20 cellular contexts compared by ENCODE assay signal in the genomic region with DNA sequence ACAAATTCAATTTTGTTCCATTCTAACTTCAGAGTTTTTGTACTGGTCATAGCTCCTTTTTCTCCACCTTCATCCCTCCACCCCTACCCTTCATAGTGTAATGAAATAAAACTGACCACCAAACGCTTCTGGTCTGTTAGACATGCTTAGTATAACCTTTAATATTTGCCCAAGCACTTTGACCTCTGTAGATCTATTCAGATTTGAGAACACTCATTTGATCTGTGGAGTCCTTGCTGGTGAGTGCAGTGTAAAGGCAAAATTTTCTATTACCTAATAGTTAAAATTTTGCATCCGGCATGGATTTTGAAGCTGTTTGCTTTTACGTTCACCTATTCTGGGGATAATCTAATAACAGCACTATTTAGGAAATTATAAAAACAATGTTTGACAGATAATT. TPM values are rescaled to one million over a fixed set of nuclear protein-coding genes. Genes with fewer than 3 reads are reported as not detected.
"Had no signal": no experiment of that assay in that cellular context is flagged by ENCODE, and none has a peak within 500 bp of the region (broad histone marks: within the 10 kb centered on the region; RNA-seq: fewer than 3 reads in every experiment).

No MANE protein-coding gene starts in this region.

- H3K36me3 ChIP-seq: left ventricle myocardium inferior, neural progenitor cell, pancreas, suprapubic skin, thyroid gland, upper lobe of right lung had no signal

- H2AFZ ChIP-seq: neural progenitor cell had no signal

- ATAC-seq: foreskin keratinocyte; naive thymus-derived CD8-positive, alpha-beta T cell; pancreas; sciatic nerve; stimulated activated naive CD8-positive, alpha-beta T cell treated with anti-CD3 and anti-CD28 coated beads, Interleukin-15, Interleukin-2, amounts not matched to agents 100 U/mL and 50 U/mL, for 24 hours; upper lobe of right lung had no signal

- H3K27ac ChIP-seq: foreskin keratinocyte, left ventricle myocardium inferior, neural progenitor cell, pancreas, skin epidermis, suprapubic skin, thyroid gland, upper lobe of right lung had no signal

- H3K4me3 ChIP-seq: left ventricle myocardium inferior, lung, neural progenitor cell, pancreas, skin epidermis, suprapubic skin, thyroid gland, upper lobe of right lung had no signal

- H3K9ac ChIP-seq: neural progenitor cell had no signal

- DNase-seq: cerebellar nuclear complex; effector CD4-positive, alpha-beta T cell; endodermal cell; erythroblast; foreskin keratinocyte; immature natural killer cell; left ventricle myocardium inferior; naive thymus-derived CD8-positive, alpha-beta T cell; nucleus accumbens; pancreas; retina; stimulated activated CD4-positive, alpha-beta T cell treated with anti-CD3 and anti-CD28 coated beads, Interleukin-12 subunit alpha, Interleukin-12 subunit beta, amount 100 ng/mL, for 4 hours; stimulated activated naive CD8-positive, alpha-beta T cell treated with anti-CD3 and anti-CD28 coated beads, Interleukin-15, Interleukin-2, amounts not matched to agents 100 U/mL and 50 U/mL, for 24 hours; thyroid gland; upper lobe of right lung had no signal

- H3K9me3 ChIP-seq: left ventricle myocardium inferior, pancreas, suprapubic skin, thyroid gland, upper lobe of right lung had no signal

- H3K4me2 ChIP-seq: neural progenitor cell had no signal

- H3K4me1 ChIP-seq: foreskin keratinocyte, left ventricle myocardium inferior, neural progenitor cell, pancreas, suprapubic skin, thyroid gland, upper lobe of right lung had no signal

- H3K27me3 ChIP-seq: foreskin keratinocyte, neural progenitor cell, pancreas, suprapubic skin, thyroid gland, upper lobe of right lung had no signal

RNA-seq across cellular contexts. Expression of a gene that starts 41.2 kb away (rescaled TPM):
- total RNA-seq: naive thymus-derived CD8-positive, alpha-beta T cell had no signal
- polyA plus RNA-seq: immature natural killer cell had no signal
